In the genomic region with DNA sequence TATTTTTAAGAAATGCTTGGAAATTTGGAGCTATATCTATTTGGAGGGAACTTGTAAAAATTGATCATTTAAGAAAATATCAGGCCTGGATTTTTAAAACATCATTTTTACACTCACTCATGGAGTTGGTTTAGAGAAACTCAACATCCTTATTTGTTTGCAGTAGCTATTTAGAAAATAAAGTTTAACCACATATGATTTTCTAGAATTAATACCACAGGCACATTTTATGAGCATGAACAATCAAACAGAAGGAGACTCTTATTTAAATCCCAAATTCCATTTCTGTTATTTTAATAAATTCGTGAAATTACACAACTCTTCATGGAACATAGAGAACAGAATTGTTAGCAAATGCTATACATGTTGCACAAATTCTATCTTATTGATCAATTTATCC, we compare ENCODE assay signal across 19 cellular contexts. TPM values are rescaled to one million over a fixed set of nuclear protein-coding genes. Genes with fewer than 3 reads are reported as not detected.
A peak's percentile ranks its signal among the peaks of the same experiment; 100 is the strongest.
DNase-seq lines count a peak whose midpoint lies in the region; ATAC-seq, FAIRE-seq and TF ChIP-seq lines count a peak whose summit lies in the region.
"Had no signal": no experiment of that assay in that cellular context is flagged by ENCODE, and none has a peak within 500 bp of the region (broad histone marks: within the 10 kb centered on the region; RNA-seq: fewer than 3 reads in every experiment).

No MANE protein-coding gene starts in this region.

- H3K4me3 ChIP-seq in BE2C (ENCODE audit: low read depth, low read length) (peak overlapping the region; percentile 86), HL-60 (replicated peaks; ENCODE audit: insufficient read depth, low read length) (no peak overlapping the region), GM12878 (no peak overlapping the region), right cardiac atrium (ENCODE audit: low read length) (no peak overlapping the region)
- H3K4me3 ChIP-seq: testis had no signal

- WGBS in GM12878 (ENCODE audit: insufficient coverage, insufficient replicate concordance, low lambda C conversion rate, missing lambda C conversion rate), result 96% methylated on average over 1 of the region's 1 CpG
- 89% methylated on average over 1 of the region's 1 CpG for WGBS in right cardiac atrium

- H3K4me2 ChIP-seq in GM12878 (ENCODE audit: control insufficient read depth, insufficient read depth), result 0 out of 2 replicates have a peak overlapping the region, but pooled peaks have one; percentile 7

- no peaks in the 10 kb centered on the region for H4K20me1 ChIP-seq in GM12878 (ENCODE audit: control insufficient read depth, insufficient read depth)

- no peaks in the 10 kb centered on the region for H3K9me3 ChIP-seq in BE2C
- H3K9me3 ChIP-seq in GM12878 (replicated peaks; ENCODE audit: control insufficient read depth, insufficient read depth, low read length), result no peaks in the 10 kb centered on the region
- H3K9me3 ChIP-seq in right cardiac atrium (ENCODE audit: control insufficient read depth, low read length), result no peaks in the 10 kb centered on the region
- H3K9me3 ChIP-seq: testis had no signal

- SMC1A ChIA-PET in GM12878 (lab: Charles Lee; ENCODE audit: uncharacterized antibody, unreplicated experiment), result interaction anchor here (0.9 to 1.2 kb wide), 3 partner anchors 14 to 263 kb away, joined by 3 to 5 read pairs (median 4); a partner anchor contains a TSS

- CTCF ChIA-PET in GM12878 (lab: Yijun Ruan, JAX), result interaction anchor here (1.4 to 1.5 kb wide), 2 partner anchors 100 to 216 kb away, joined by 3 to 6 read pairs; no protein-coding TSS in a partner anchor

- intact Hi-C loops in GM12878 (cut with micrococcal nuclease; ENCODE audit: unreplicated experiment), result no loop called here
- intact Hi-C loops in right cardiac atrium (cut with DNase I), result no loop called here

- no peak overlapping the region for H2AFZ ChIP-seq in GM12878 (ENCODE audit: control insufficient read depth, low read depth, low read length)

- no peaks in the 10 kb centered on the region for H3K27me3 ChIP-seq in BE2C
- H3K27me3 ChIP-seq in HL-60 (ENCODE audit: insufficient read depth, poor library complexity, severe bottlenecking), result no peaks in the 10 kb centered on the region
- H3K27me3 ChIP-seq in GM12878 (replicated peaks in 1 of 2; ENCODE audit: control insufficient read depth in 2 of 2, insufficient read depth in 2 of 2, low read length in 1 of 2), result peaks cover 0 to 2% of the 10 kb centered on the region in 2 experiments; a peak in 2 of 4 replicates
- H3K27me3 ChIP-seq in right cardiac atrium (ENCODE audit: control insufficient read depth, insufficient read depth), result no peaks in the 10 kb centered on the region
- H3K27me3 ChIP-seq: testis had no signal

- no peak for TF ChIP-seq RAD21 in GM12878 (IDR thresholded peaks at IDR 0.05; ENCODE audit: insufficient read depth, low read depth, low read length)

- RAD21 ChIA-PET in GM12878 (lab: Charles Lee; ENCODE audit: unreplicated experiment), result no interaction called here

- H3K79me2 ChIP-seq in GM12878 (ENCODE audit: control insufficient read depth, insufficient read depth, low read length), result peaks cover 71% of the 10 kb centered on the region

- TF ChIP-seq EP300 in GM12878 (IDR thresholded peaks at IDR 0.05; ENCODE audit: borderline replicate concordance in 1 of 2, control insufficient read depth in 1 of 2, low read depth in 2 of 2, low read length in 2 of 2), result no peak

- TF ChIP-seq CTCF in BE2C (IDR thresholded peaks at IDR 0.05; ENCODE audit: low read depth, low read length), result no peak
- TF ChIP-seq CTCF in HL-60 (IDR thresholded peaks at IDR 0.05; ENCODE audit: insufficient read depth, low read length), result no peak
- no peak for TF ChIP-seq CTCF in GM12878 (IDR thresholded peaks at IDR 0.05 in 2 of 3, conservative IDR thresholded peaks at IDR 0.05 in 1 of 3; ENCODE audit: control insufficient read depth in 2 of 3, extremely low read depth in 1 of 3, insufficient read depth in 1 of 3, low read depth in 3 of 3, low read length in 3 of 3)

- ATAC-seq in GM12878, result no peak
- ATAC-seq in right cardiac atrium, result no peak
- ATAC-seq: HCT116, HepG2 had no signal

- no peak overlapping the region for H3K9ac ChIP-seq in GM12878 (ENCODE audit: control insufficient read depth, insufficient read depth, low read length)

- H3K4me1 ChIP-seq in BE2C (no peaks in the 10 kb centered on the region), GM12878 (ENCODE audit: control insufficient read depth, insufficient read depth, low read length) (no peaks in the 10 kb centered on the region), right cardiac atrium (ENCODE audit: control insufficient read depth, insufficient read depth, low read length) (no peaks in the 10 kb centered on the region)
- H3K4me1 ChIP-seq: testis had no signal

- POLR2A ChIA-PET in GM12878 (lab: Charles Lee), result no interaction called here

- TF ChIP-seq POLR2A in GM12878 (IDR thresholded peaks at IDR 0.05; ENCODE audit: low read depth, low read length), result no peak

- DNase-seq in BE2C (no peak), HL-60 (ENCODE audit: low read depth in 1 of 2, low spot score in 1 of 2) (no peak), GM12878 (ENCODE audit: low read depth, low spot score) (no peak), pons (ENCODE audit: low spot score) (peak; percentile 24), OCI-M2 (lab: John Stamatoyannopoulos, UW; ENCODE audit: unreplicated experiment) (no peak), right cardiac atrium (no peak), C1 segment of cervical spinal cord (lab: John Stamatoyannopoulos, UW) (no peak)
- DNase-seq in activated naive CD4-positive, alpha-beta T cell (lab: John Stamatoyannopoulos, UW), result no peak
- DNase-seq: activated CD8-positive, alpha-beta memory T cell treated with anti-CD3 and anti-CD28 coated beads, Interleukin-2, amount 50 U/mL, for 4 hours; activated gamma-delta T cell treated with Interleukin-2 at 50 U/mL for 16 hours; aorta; DMS53; NCI-H2107; stimulated activated CD4-positive, alpha-beta T cell treated with anti-CD3 and anti-CD28 coated beads, Interleukin-4, amount 100 ng/mL, for 1 hour; stimulated activated CD8-positive, alpha-beta memory T cell treated with anti-CD3 and anti-CD28 coated beads, Interleukin-4, amount 100 ng/mL, for 48 hours; T-helper 2 cell; testis had no signal

- peak overlapping the region; percentile 96 for H3K27ac ChIP-seq in HL-60 (replicated peaks)
- no peak overlapping the region for H3K27ac ChIP-seq in GM12878 (ENCODE audit: control insufficient read depth, insufficient read depth)
- no peak overlapping the region for H3K27ac ChIP-seq in right cardiac atrium (ENCODE audit: low read length)

- H3K36me3 ChIP-seq in BE2C (peaks cover 3% of the 10 kb centered on the region; the same call in 1 of the 2 replicates), GM12878 (ENCODE audit: control insufficient read depth in 2 of 2, insufficient read depth in 2 of 2, low read length in 1 of 2) (peaks cover 0 to 7% of the 10 kb centered on the region in 2 experiments; a peak in 1 of 4 replicates)

- in situ Hi-C loops in GM12878 (cut with MboI), result no loop called here

- no TSS peak for BruUV-seq in GM12878 (replicated peaks; lab: Mats Ljungman, UMichigan)

- no peak for FAIRE-seq in GM12878 (lab: Jason Lieb, UNC)
- FAIRE-seq: HepG2 had no signal

TF ChIP-seq in GM12878, 131 proteins besides CTCF, POLR2A, EP300 and RAD21 (continues in another document):
- TF ChIP-seq YBX1 (IDR thresholded peaks at IDR 0.05), result no peak
- TF ChIP-seq CBFB (IDR thresholded peaks at IDR 0.05; ENCODE audit: low read depth), result no peak
- no peak for TF ChIP-seq NFIC (IDR thresholded peaks at IDR 0.05; ENCODE audit: low read depth, low read length)
- no peak for TF ChIP-seq ZNF274 (IDR thresholded peaks at IDR 0.05; ENCODE audit: insufficient read depth, insufficient read length)

RNA-seq across cellular contexts. Expression of a gene that starts 3.2 kb away (rescaled TPM):
- 60.6 TPM for polyA plus RNA-seq in BE2C (2012; ENCODE audit: insufficient read depth, insufficient read length, low read depth)
- total RNA-seq in GM12878 (2013; cell fraction: nucleolus; rRNA removed), result 0.23 and 0.88 TPM in 2 replicates
- total RNA-seq in GM12878 (2014; rRNA removed) (8.2 and 8.8 TPM in 2 replicates), GM12878 (2014; rRNA removed; fragmentation: Illumina TruSeq; extraction: Trizol) (5.6 and 6.8 TPM in 2 replicates), GM12878 (2021) (7.2 and 8.5 TPM in 2 replicates), right cardiac atrium (10 to 100 TPM in 3 of 4 donors, 1 to 10 TPM in 1; 9.5 to 24.9 (median 21.7) TPM)
- polyA plus RNA-seq in GM12878 (2011; ENCODE audit: low read depth), result 14.5 TPM
- polyA plus RNA-seq in GM12878 (2011; rRNA removed) (11.7 and 12.5 TPM in 2 replicates), GM12878 (2014; fragmentation: Illumina TruSeq; extraction: Trizol) (3.3 and 6.4 TPM in 2 replicates), GM12878 (2014; fragmentation: Nextera tagmentation; extraction: Ambion mirVana) (1 to 10 TPM; 3.3 to 3.6 TPM), GM12878 (2014; rRNA removed) (8.2 and 8.6 TPM in 2 replicates), GM12878 (2016; fragmentation: Nextera tagmentation; extraction: Ambion mirVana) (1 to 10 TPM; 4.1 to 4.5 TPM), right cardiac atrium (25.5 TPM)
- 10.6 and 12.5 TPM in 2 replicates for polyA plus RNA-seq in GM12878 (2011; cell fraction: cytosol; rRNA removed)
- polyA plus RNA-seq in GM12878 (2011; cell fraction: nucleus; rRNA removed), result 6.3 and 8.3 TPM in 2 replicates
- 23.3 and 24.0 TPM in 2 replicates for polyA plus RNA-seq in GM12878 (2012)
- polyA minus RNA-seq in GM12878 (2011; rRNA and poly(A)+ RNA removed), result 7.4 and 8.3 TPM in 2 replicates
- polyA minus RNA-seq in GM12878 (2011; cell fraction: cytosol; rRNA and poly(A)+ RNA removed), result 4.1 and 6.8 TPM in 2 replicates
- polyA minus RNA-seq in GM12878 (2011; cell fraction: nucleus; rRNA and poly(A)+ RNA removed), result 8.5 and 9.9 TPM in 2 replicates

RNA-seq across cellular contexts. Expression of a gene that starts 13.2 kb away (rescaled TPM):
- 29.0 TPM for polyA plus RNA-seq in BE2C (2012; ENCODE audit: insufficient read depth, insufficient read length, low read depth)
- total RNA-seq in GM12878 (2013; cell fraction: nucleolus; rRNA removed), result 115 and 130 TPM in 2 replicates
- total RNA-seq in GM12878 (2014; rRNA removed), result 22.8 and 34.3 TPM in 2 replicates
- total RNA-seq in GM12878 (2014; rRNA removed; fragmentation: Illumina TruSeq; extraction: Trizol), result 44.7 and 45.5 TPM in 2 replicates
- 53.4 and 54.5 TPM in 2 replicates for total RNA-seq in GM12878 (2021)
- 29.9 TPM for polyA plus RNA-seq in GM12878 (2011; ENCODE audit: low read depth)
- 33.0 and 37.9 TPM in 2 replicates for polyA plus RNA-seq in GM12878 (2011; rRNA removed)
- polyA plus RNA-seq in GM12878 (2011; cell fraction: cytosol; rRNA removed), result 14.3 and 20.9 TPM in 2 replicates
- 14.8 and 17.6 TPM in 2 replicates for polyA plus RNA-seq in GM12878 (2011; cell fraction: nucleus; rRNA removed)
- polyA plus RNA-seq in GM12878 (2012), result 48.1 and 55.4 TPM in 2 replicates
- polyA plus RNA-seq in GM12878 (2014; fragmentation: Illumina TruSeq; extraction: Trizol), result 53.6 and 63.4 TPM in 2 replicates
- 10 to 100 TPM; 14.0 to 24.6 TPM for polyA plus RNA-seq in GM12878 (2014; fragmentation: Nextera tagmentation; extraction: Ambion mirVana)
- polyA plus RNA-seq in GM12878 (2014; rRNA removed), result 16.0 and 18.6 TPM in 2 replicates
- polyA plus RNA-seq in GM12878 (2016; fragmentation: Nextera tagmentation; extraction: Ambion mirVana), result 10 to 100 TPM in 1 of 2 experiments, 1 to 10 TPM in 1; 8.6 to 11.5 TPM
- 46.6 and 70.7 TPM in 2 replicates for polyA minus RNA-seq in GM12878 (2011; rRNA and poly(A)+ RNA removed)
- polyA minus RNA-seq in GM12878 (2011; cell fraction: cytosol; rRNA and poly(A)+ RNA removed), result 12.2 and 30.4 TPM in 2 replicates
- polyA minus RNA-seq in GM12878 (2011; cell fraction: nucleus; rRNA and poly(A)+ RNA removed), result 22.7 and 28.1 TPM in 2 replicates
- 10 to 100 TPM; 73.1 to 90.0 (median 82.3) TPM for total RNA-seq in right cardiac atrium
- 52.3 TPM for polyA plus RNA-seq in right cardiac atrium
